8 cellular contexts compared by ENCODE assay signal in genomic region chr11:7571640-7572000, GRCh38. TPM values are rescaled to one million over a fixed set of nuclear protein-coding genes. Genes with fewer than 3 reads are reported as not detected.
DNase-seq lines count a peak whose midpoint lies in the region; ATAC-seq, FAIRE-seq and TF ChIP-seq lines count a peak whose summit lies in the region.

No MANE protein-coding gene starts in this region.

- H3K18ac ChIP-seq in H1 (ENCODE audit: extremely low read depth, low read length) (no peak overlapping the region), mesendoderm (ENCODE audit: low read length) (peak overlapping the region; percentile 72)

- no peak overlapping the region for H3K4me3 Mint-ChIP-seq in natural killer cell treated with Interleukin-12 subunit alpha and Interleukin-12 subunit beta and Interleukin-15 and Interleukin-18, amount 100 ng/mL, for 72 hours

- H2BK120ac ChIP-seq in H1 (replicated peaks; ENCODE audit: low read depth, low read length) (no peak overlapping the region), mesendoderm (ENCODE audit: low read depth, low read length) (peak overlapping the region; percentile 83)

- H3K79me1 ChIP-seq in H1 (ENCODE audit: low read depth, low read length): no peaks in the 10 kb centered on the region; the same call in 1 of the 2 replicates
- H3K79me1 ChIP-seq in mesendoderm (ENCODE audit: low read length): no peaks in the 10 kb centered on the region

- H2BK12ac ChIP-seq in H1 (ENCODE audit: low read depth, low read length): no peak overlapping the region

- no peak overlapping the region for H3K27ac Mint-ChIP-seq in natural killer cell treated with Interleukin-12 subunit alpha and Interleukin-12 subunit beta and Interleukin-15 and Interleukin-18, amount 100 ng/mL, for 72 hours

- DNase-seq in OCI-M1 (lab: John Stamatoyannopoulos, UW) (peak; percentile 70), H1 (ENCODE audit: low read depth in 1 of 2, low spot score in 2 of 2) (peak; percentile 43 to 88), mesendoderm (peak; percentile 92), aorta (peak; percentile 64 to 82)
- DNase-seq in natural killer cell treated with Interleukin-12 subunit alpha and Interleukin-12 subunit beta and Interleukin-15 and Interleukin-18, amount 100 ng/mL, for 72 hours (ENCODE audit: low spot score): no peak

- H3K27ac ChIP-seq in DOHH2 (ENCODE audit: low read depth, low read length): no peak overlapping the region
- peak overlapping the region; percentile 52 for H3K27ac ChIP-seq in HUES48 (ENCODE audit: low read depth, low read length)
- no peak overlapping the region for H3K27ac ChIP-seq in H1 (ENCODE audit: low read depth, low read length)
- peak overlapping the region; percentile 68 for H3K27ac ChIP-seq in mesendoderm (ENCODE audit: low read depth, low read length)
- no peak overlapping the region for H3K27ac ChIP-seq in aorta (ENCODE audit: low read depth in 1 of 2, low read length in 2 of 2)

- peak overlapping the region; percentile 71 for H4K91ac ChIP-seq in H1 (replicated peaks; ENCODE audit: insufficient read length, low read length)

- TF ChIP-seq RAD21 in H1 (IDR thresholded peaks at IDR 0.05 in 1 of 2, conservative IDR thresholded peaks at IDR 0.05 in 1 of 2; ENCODE audit: low read depth in 2 of 2, low read length in 2 of 2): peak; percentile 91

- no peaks in the 10 kb centered on the region for H3K23me2 ChIP-seq in H1 (ENCODE audit: low read depth, low read length)

- H3K9ac ChIP-seq in HUES48 (ENCODE audit: low read depth, low read length): no peak overlapping the region; the same call in 1 of the 2 replicates
- H3K9ac ChIP-seq in H1 (replicated peaks in 1 of 4; ENCODE audit: extremely low read depth in 1 of 4, low read depth in 3 of 4, low read length in 3 of 4): no peak overlapping the region
- peak overlapping the region; percentile 38 for H3K9ac ChIP-seq in mesendoderm (ENCODE audit: low read length)

- peak; percentile 60 for FAIRE-seq in H1 (lab: Jason Lieb, UNC)

- H3K9me3 ChIP-seq in DOHH2 (ENCODE audit: control insufficient read depth, insufficient read depth, low read length): no peaks in the 10 kb centered on the region
- H3K9me3 ChIP-seq in HUES48 (ENCODE audit: control insufficient read depth, insufficient read depth, low read length): no peaks in the 10 kb centered on the region
- H3K9me3 ChIP-seq in H1 (ENCODE audit: insufficient read depth in 2 of 2, low read depth in 1 of 2, low read length in 1 of 2): no peaks in the 10 kb centered on the region
- H3K9me3 ChIP-seq in aorta (ENCODE audit: control insufficient read depth, low read length): no peaks in the 10 kb centered on the region

- H4K5ac ChIP-seq in H1 (ENCODE audit: insufficient read length, low read depth, low read length) (peak overlapping the region; percentile 19), mesendoderm (ENCODE audit: low read length) (peak overlapping the region; percentile 85)

- H3K4me3 ChIP-seq in DOHH2 (ENCODE audit: low read length) (no peak overlapping the region), HUES48 (ENCODE audit: low read depth, low read length) (no peak overlapping the region), H1 (ENCODE audit: extremely low read depth in 1 of 4, insufficient read depth in 2 of 4, low read depth in 3 of 4, low read length in 4 of 4) (no peak overlapping the region), mesendoderm (ENCODE audit: low read length) (no peak overlapping the region), aorta (ENCODE audit: low read length in 2 of 2) (no peak overlapping the region)

- H3F3A ChIP-seq in DOHH2 (ENCODE audit: control insufficient read depth, insufficient read depth): no peaks in the 10 kb centered on the region

- H4K8ac ChIP-seq in H1 (ENCODE audit: extremely low read depth, insufficient read depth, low read length) (no peak overlapping the region), mesendoderm (ENCODE audit: low read depth, low read length) (no peak overlapping the region)

- H3K9me2 ChIP-seq in DOHH2 (replicated peaks; ENCODE audit: control insufficient read depth, low read length): no peaks in the 10 kb centered on the region

- H3K4ac ChIP-seq in H1 (replicated peaks; ENCODE audit: insufficient read length, low read depth, low read length) (peak overlapping the region; percentile 75), mesendoderm (ENCODE audit: low read depth, low read length) (no peak overlapping the region)

- ATAC-seq in aorta (ENCODE audit: low FRiP score): peak; percentile 82
- ATAC-seq in GM21717 (IDR thresholded peaks at IDR 0.05; ENCODE audit: unreplicated experiment): no peak
- no peak for ATAC-seq in natural killer cell treated with Interleukin-12 subunit alpha and Interleukin-12 subunit beta and Interleukin-15 and Interleukin-18, amount 100 ng/mL, for 72 hours

- H3K4me1 Mint-ChIP-seq in natural killer cell treated with Interleukin-12 subunit alpha and Interleukin-12 subunit beta and Interleukin-15 and Interleukin-18, amount 100 ng/mL, for 72 hours (ENCODE audit: low read depth in 2 of 2): peaks cover 0 to 13% of the 10 kb centered on the region in 2 donors

- H2AK5ac ChIP-seq in H1 (ENCODE audit: low read depth, low read length): no peak overlapping the region
- no peak overlapping the region for H2AK5ac ChIP-seq in mesendoderm (ENCODE audit: low read length)

- H4K20me1 ChIP-seq in DOHH2 (ENCODE audit: control insufficient read depth, insufficient read depth, low read depth, low read length) (no peaks in the 10 kb centered on the region; the same call in 1 of the 2 replicates), H1 (replicated peaks in 1 of 2; ENCODE audit: control insufficient read depth in 1 of 2, insufficient read depth in 2 of 2, low read length in 2 of 2) (no peaks in the 10 kb centered on the region)

- H3K4me2 ChIP-seq in DOHH2 (ENCODE audit: low read length) (no peak overlapping the region), H1 (ENCODE audit: insufficient read depth in 1 of 2, low read depth in 2 of 2, low read length in 2 of 2) (no peak overlapping the region; a peak in 1 of 4 replicates), mesendoderm (ENCODE audit: low read length) (no peak overlapping the region)

- H2AFZ ChIP-seq in H1 (ENCODE audit: low read length): no peak overlapping the region

- no peak overlapping the region for H2BK15ac ChIP-seq in H1 (ENCODE audit: low read length)
- peak overlapping the region; percentile 4 for H2BK15ac ChIP-seq in mesendoderm (replicated peaks; ENCODE audit: low read depth)

- no peaks in the 10 kb centered on the region for H3K27me3 ChIP-seq in DOHH2 (ENCODE audit: control insufficient read depth, low read length)
- no peaks in the 10 kb centered on the region for H3K27me3 ChIP-seq in HUES48 (ENCODE audit: control insufficient read depth, insufficient read depth, low read length)
- H3K27me3 ChIP-seq in H1 (replicated peaks in 1 of 4; ENCODE audit: control insufficient read depth in 3 of 4, extremely low read depth in 1 of 4, insufficient read depth in 3 of 4, low read length in 3 of 4): no peaks in the 10 kb centered on the region
- no peaks in the 10 kb centered on the region for H3K27me3 ChIP-seq in mesendoderm (ENCODE audit: insufficient read depth, low read length, poor library complexity)
- H3K27me3 ChIP-seq in aorta (ENCODE audit: control insufficient read depth in 1 of 2, insufficient read depth in 2 of 2, low read length in 1 of 2): no peaks in the 10 kb centered on the region

- no peaks in the 10 kb centered on the region for H3K79me2 ChIP-seq in DOHH2 (ENCODE audit: control insufficient read depth, low read length)
- no peaks in the 10 kb centered on the region for H3K79me2 ChIP-seq in H1 (ENCODE audit: control insufficient read depth in 1 of 2, insufficient read depth in 2 of 2, low read length in 2 of 2)
- no peaks in the 10 kb centered on the region for H3K79me2 ChIP-seq in mesendoderm (ENCODE audit: control insufficient read depth, insufficient read depth, low read length)

- H3K23ac ChIP-seq in H1 (ENCODE audit: insufficient read length): no peak overlapping the region
- H3K23ac ChIP-seq in mesendoderm (ENCODE audit: low read length): no peak overlapping the region

- H3K14ac ChIP-seq in H1 (ENCODE audit: insufficient read length): no peak overlapping the region

- peaks cover 9% of the 10 kb centered on the region for H3K36me3 Mint-ChIP-seq in natural killer cell treated with Interleukin-12 subunit alpha and Interleukin-12 subunit beta and Interleukin-15 and Interleukin-18, amount 100 ng/mL, for 72 hours

- WGBS in H1 (ENCODE audit: extremely low coverage in 1 of 2, insufficient coverage in 1 of 2, insufficient read length in 1 of 2, insufficient replicate concordance in 2 of 2, low coverage in 1 of 2, low lambda C conversion rate in 2 of 2, missing lambda C conversion rate in 1 of 2), 2 experiments: 10% methylated on average over 4 of the region's 4 CpGs; no CpG with 5 or more reads in 1 of the 2 experiments
- WGBS in mesendoderm (ENCODE audit: extremely low coverage, insufficient coverage, low lambda C conversion rate): no CpG with 5 or more reads among the region's 4 CpGs
- 4 to 7% methylated on average over 4 of the region's 4 CpGs for WGBS in aorta, 2 donors

- 0 out of 2 replicates have a peak, but pooled peaks cover 4% of the 10 kb centered on the region for H3K4me1 ChIP-seq in DOHH2 (ENCODE audit: control insufficient read depth, low read length)
- H3K4me1 ChIP-seq in HUES48 (ENCODE audit: control insufficient read depth, insufficient read depth, low read length): peaks cover 44% of the 10 kb centered on the region
- peaks cover 11 to 32% (median 24%) of the 10 kb centered on the region in 4 experiments for H3K4me1 ChIP-seq in H1 (replicated peaks in 1 of 4; ENCODE audit: control insufficient read depth in 3 of 4, insufficient read depth in 4 of 4, low read length in 3 of 4)
- H3K4me1 ChIP-seq in mesendoderm (ENCODE audit: control insufficient read depth, low read depth, low read length): peaks cover 32% of the 10 kb centered on the region
- H3K4me1 ChIP-seq in aorta (ENCODE audit: control insufficient read depth in 1 of 2, insufficient read depth in 2 of 2, low read length in 2 of 2): no peaks in the 10 kb centered on the region

- TF ChIP-seq EP300 in H1 (IDR thresholded peaks at IDR 0.05; ENCODE audit: borderline replicate concordance in 1 of 2, low read depth in 2 of 2, low read length in 2 of 2): no peak

- H3K27me3 Mint-ChIP-seq in natural killer cell treated with Interleukin-12 subunit alpha and Interleukin-12 subunit beta and Interleukin-15 and Interleukin-18, amount 100 ng/mL, for 72 hours: peaks cover 0 to 6% of the 10 kb centered on the region in 2 donors

- POLR2A ChIA-PET in H1 (lab: Charles Lee; ENCODE audit: partially characterized antibody): interaction anchor here (1.0 to 1.8 kb wide), 4 partner anchors 58 to 102 kb away, joined by 3 to 7 read pairs (median 4); partner anchors contain the start of genes CYB5R2 and PPFIBP2

- no peak for TF ChIP-seq POLR2A in H1 (IDR thresholded peaks at IDR 0.05; ENCODE audit: control extremely low read depth in 1 of 2, low read depth in 2 of 2, low read length in 2 of 2)

- H3K9me3 Mint-ChIP-seq in natural killer cell treated with Interleukin-12 subunit alpha and Interleukin-12 subunit beta and Interleukin-15 and Interleukin-18, amount 100 ng/mL, for 72 hours: no peaks in the 10 kb centered on the region

- H2BK5ac ChIP-seq in H1 (ENCODE audit: low read depth, low read length) (0 out of 2 replicates have a peak overlapping the region, but pooled peaks have one; percentile 38), mesendoderm (ENCODE audit: low read length) (peak overlapping the region; percentile 64)

- no peaks in the 10 kb centered on the region; the same call in 1 of the 2 replicates for H3K36me3 ChIP-seq in DOHH2 (ENCODE audit: control insufficient read depth, low read length)
- no peaks in the 10 kb centered on the region for H3K36me3 ChIP-seq in HUES48 (ENCODE audit: control insufficient read depth, insufficient read depth, low read length)
- H3K36me3 ChIP-seq in H1 (ENCODE audit: control insufficient read depth in 2 of 4, insufficient read depth in 4 of 4, low read length in 3 of 4): no peaks in the 10 kb centered on the region
- no peaks in the 10 kb centered on the region for H3K36me3 ChIP-seq in mesendoderm (ENCODE audit: control insufficient read depth, insufficient read depth, low read length)
- H3K36me3 ChIP-seq in aorta (ENCODE audit: control insufficient read depth in 1 of 2, insufficient read depth in 2 of 2, low read length in 1 of 2): no peaks in the 10 kb centered on the region

- intact Hi-C loops in aorta (cut with DNase I): loop anchor here (1.0 to 5.0 kb wide), 5 partner anchors 54 to 116 kb away; no protein-coding TSS in a partner anchor

- TF ChIP-seq CTCF in DOHH2 (IDR thresholded peaks at IDR 0.05; ENCODE audit: low read depth, low read length, poor library complexity, severe bottlenecking): peak; percentile 56
- TF ChIP-seq CTCF in H1 (IDR thresholded peaks at IDR 0.05; ENCODE audit: control extremely low read depth in 1 of 3, insufficient read depth in 1 of 3, low read depth in 1 of 3, low read length in 3 of 3): peak; percentile 68 to 90 (median 89)

- H3K56ac ChIP-seq in H1 (replicated peaks; ENCODE audit: insufficient read length, low read depth, low read length): peak overlapping the region; percentile 13
- peak overlapping the region; percentile 80 for H3K56ac ChIP-seq in mesendoderm (ENCODE audit: low read length)

- CTCF ChIA-PET in H1 (lab: Charles Lee; ENCODE audit: partially characterized antibody): interaction anchor here (0.6 to 19.5 kb wide), 63 partner anchors 11 to 475 kb away, joined by 3 to 325 read pairs (median 5); partner anchors contain the start of gene OLFML1

- no peak overlapping the region for H2BK20ac ChIP-seq in H1 (ENCODE audit: low read length)

RNA-seq across cellular contexts. Expression of gene PPFIBP2, which starts 57.8 kb away (rescaled TPM):
- total RNA-seq in H1 (2021; fragmentation: NEBNext Ultra II Directional; extraction: Animal tissue kit (Norgen Biotek cat#: 25700)): 9.8 and 11.7 TPM in 2 replicates
- polyA plus RNA-seq in H1 (2011; rRNA removed) (5.5 and 6.3 TPM in 2 replicates), aorta (10 to 100 TPM; 14.1 to 31.7 TPM)
- polyA plus RNA-seq in H1 (2011; cell fraction: cytosol; rRNA removed): 7.6 TPM
- polyA plus RNA-seq in H1 (2011; cell fraction: nucleus; rRNA removed): 19.1 TPM
- 6.8 to 11.5 TPM (median 8.5 TPM) in 4 replicates for polyA plus RNA-seq in H1 (2012, experiment 1 of 2)
- 1.0 TPM for polyA plus RNA-seq in H1 (2012, experiment 2 of 2)
- polyA plus RNA-seq in H1 (2013, experiment 1 of 2): 7.7 TPM
- 6.1 TPM for polyA plus RNA-seq in H1 (2013, experiment 2 of 2)
- polyA minus RNA-seq in H1 (2011; rRNA and poly(A)+ RNA removed): 25.4 and 30.6 TPM in 2 replicates
- 6.1 TPM for polyA minus RNA-seq in H1 (2011; cell fraction: cytosol; rRNA and poly(A)+ RNA removed)
- polyA minus RNA-seq in H1 (2011; cell fraction: nucleus; rRNA and poly(A)+ RNA removed): 25.8 TPM
- 5.2 TPM for polyA plus RNA-seq in mesendoderm (2013, experiment 1 of 2)
- polyA plus RNA-seq in mesendoderm (2013, experiment 2 of 2): 5.5 TPM
- total RNA-seq in aorta: 10 to 100 TPM; 17.6 to 35.6 TPM
- total RNA-seq in natural killer cell treated with Interleukin-12 subunit alpha and Interleukin-12 subunit beta and Interleukin-15 and Interleukin-18, amount 100 ng/mL, for 72 hours: 10 to 100 TPM in 1 of 2 donors, 1 to 10 TPM in 1; 9.6 to 11.0 TPM

Comparison
In these comparisons a context has a peak if more than half of its experiments do, and no peak if none do; other contexts are left out.
1. H3K27ac ChIP-seq: peak in HUES48 (single experiment) and mesendoderm (single experiment); none in DOHH2 (single experiment), H1 (single experiment) and aorta (0 of 2).